In genomic region chr17:7238418-7239090, GRCh38 we compare ENCODE assay signal across 8 cellular contexts. TPM values are rescaled to one million over a fixed set of nuclear protein-coding genes. Genes with fewer than 3 reads are reported as not detected.
DNase-seq lines count a peak whose midpoint lies in the region; ATAC-seq and TF ChIP-seq lines count a peak whose summit lies in the region.

No MANE protein-coding gene starts in this region.

- peak overlapping the region; percentile 92 for H3K27ac ChIP-seq in RWPE2 (ENCODE audit: poor library complexity, severe bottlenecking)
- H3K27ac ChIP-seq in duodenal mucosa (ENCODE audit: low read depth, low read length) = peak overlapping the region; percentile 79
- peak overlapping the region; percentile 20 to 66 for H3K27ac ChIP-seq in aorta (ENCODE audit: low read depth in 1 of 2, low read length in 2 of 2)

- 1% methylated on average over 28 to 39 of the region's 39 CpGs for WGBS in aorta, 2 donors

- H3K4me1 ChIP-seq in RWPE2 (ENCODE audit: insufficient read depth, poor library complexity, severe bottlenecking) = peaks cover 4% of the 10 kb centered on the region
- peaks cover 51 to 52% of the 10 kb centered on the region in 2 donors for H3K4me1 ChIP-seq in duodenal mucosa (ENCODE audit: control insufficient read depth in 1 of 2, insufficient read depth in 2 of 2, low read length in 2 of 2)
- peaks cover 42% of the 10 kb centered on the region for H3K4me1 ChIP-seq in mucosa of stomach (ENCODE audit: control insufficient read depth, insufficient read depth, low read length)
- peaks cover 0 to 3% of the 10 kb centered on the region in 2 donors for H3K4me1 ChIP-seq in aorta (ENCODE audit: control insufficient read depth in 1 of 2, insufficient read depth in 2 of 2, low read length in 2 of 2)

- intact Hi-C loops in aorta (cut with DNase I) (no loop called here), sciatic nerve (cut with DNase I) (no loop called here)

- peak; percentile 17 for TF ChIP-seq POLR2A in GM18951 (IDR thresholded peaks at IDR 0.05; ENCODE audit: extremely low read depth, insufficient read depth, insufficient read length)

- H3K36me3 ChIP-seq in RWPE2 (ENCODE audit: low read depth) (peaks cover 36% of the 10 kb centered on the region), duodenal mucosa (ENCODE audit: control insufficient read depth in 1 of 2, insufficient read depth in 2 of 2, low read length in 2 of 2) (peaks cover 16 to 30% of the 10 kb centered on the region in 2 donors), mucosa of stomach (ENCODE audit: control insufficient read depth, insufficient read depth, low read length) (peaks cover 5% of the 10 kb centered on the region), aorta (ENCODE audit: control insufficient read depth in 1 of 2, insufficient read depth in 2 of 2, low read length in 1 of 2) (no peaks in the 10 kb centered on the region)

- in situ Hi-C loops in GM18951 (cut with MboI; ENCODE audit: low sequenced_read_pairs, unreplicated experiment) = no loop called here

- peak overlapping the region; percentile 60 for H3K4me3 ChIP-seq in RWPE2 (ENCODE audit: severe bottlenecking)
- H3K4me3 ChIP-seq in duodenal mucosa (ENCODE audit: low read depth in 1 of 2, low read length in 2 of 2) = peak overlapping the region; percentile 90 to 94
- peak overlapping the region; percentile 69 for H3K4me3 ChIP-seq in mucosa of stomach (ENCODE audit: low read length)
- H3K4me3 ChIP-seq in aorta (ENCODE audit: low read length in 2 of 2) = peak overlapping the region; percentile 93 to 96

- H3K9ac ChIP-seq in duodenal mucosa (ENCODE audit: low read depth in 1 of 2, low read length in 2 of 2) (peak overlapping the region; percentile 78 to 92), mucosa of stomach (ENCODE audit: low read length) (peak overlapping the region; percentile 93)

- DNase-seq in RWPE2 (ENCODE audit: low spot score) = no peak
- peak in 1 of 2 donors; percentile 57 for DNase-seq in aorta
- DNase-seq in NOMO-1 treated with dmso at 0.1 percent for 144 hours (lab: John Stamatoyannopoulos, UW; ENCODE audit: unreplicated experiment) = no peak
- DNase-seq in sciatic nerve (ENCODE audit: low spot score) = no peak
- no peak for DNase-seq in GF-D8 (lab: John Stamatoyannopoulos, UW)

- H3K9me3 ChIP-seq in RWPE2 (ENCODE audit: severe bottlenecking) (no peaks in the 10 kb centered on the region), duodenal mucosa (ENCODE audit: control insufficient read depth in 1 of 2, low read length in 2 of 2) (no peaks in the 10 kb centered on the region), mucosa of stomach (ENCODE audit: control insufficient read depth, low read length) (no peaks in the 10 kb centered on the region), aorta (ENCODE audit: control insufficient read depth, low read length) (no peaks in the 10 kb centered on the region)

- H3K27me3 ChIP-seq in RWPE2 (ENCODE audit: insufficient read depth, poor library complexity, severe bottlenecking) (no peaks in the 10 kb centered on the region), duodenal mucosa (ENCODE audit: control insufficient read depth in 1 of 2, insufficient read depth in 2 of 2, low read length in 2 of 2) (no peaks in the 10 kb centered on the region), mucosa of stomach (ENCODE audit: control insufficient read depth, insufficient read depth, low read length) (no peaks in the 10 kb centered on the region), aorta (ENCODE audit: control insufficient read depth in 1 of 2, insufficient read depth in 2 of 2, low read length in 1 of 2) (no peaks in the 10 kb centered on the region)

- no peak for TF ChIP-seq CTCF in RWPE2 (IDR thresholded peaks at IDR 0.05; ENCODE audit: poor library complexity, severe bottlenecking)

- ATAC-seq in RWPE2 (ENCODE audit: low read depth) (no peak), aorta (ENCODE audit: low FRiP score) (no peak), sciatic nerve (no peak)

RNA-seq across cellular contexts. Expression of gene PHF23, which starts 0.7 kb away (rescaled TPM):
- total RNA-seq in aorta (10 to 100 TPM; 24.4 to 30.8 TPM), sciatic nerve (23.8 TPM)
- polyA plus RNA-seq in aorta = 10 to 100 TPM; 19.2 to 28.4 TPM

RNA-seq across cellular contexts. Expression of gene GABARAP, which starts 3.7 kb away (rescaled TPM):
- total RNA-seq in aorta (100 to 1,000 TPM; 405 to 430 TPM), sciatic nerve (397 TPM)
- 100 to 1,000 TPM; 801 to 895 TPM for polyA plus RNA-seq in aorta

RNA-seq across cellular contexts. Expression of gene DVL2, which starts 4.2 kb away (rescaled TPM):
- total RNA-seq in aorta (10 to 100 TPM; 25.2 to 45.6 TPM), sciatic nerve (49.1 TPM)
- 10 to 100 TPM; 10.0 to 25.0 TPM for polyA plus RNA-seq in aorta

RNA-seq across cellular contexts. Expression of gene CTDNEP1, which starts 13.0 kb away (rescaled TPM):
- total RNA-seq in aorta (100 to 1,000 TPM in 1 of 2 donors, 10 to 100 TPM in 1; 92.9 to 105 TPM), sciatic nerve (82.0 TPM)
- 100 to 1,000 TPM; 112 to 113 TPM for polyA plus RNA-seq in aorta

RNA-seq across cellular contexts. Expression of gene ELP5, which starts 13.5 kb away (rescaled TPM):
- total RNA-seq in aorta (10 to 100 TPM; 26.6 to 31.0 TPM), sciatic nerve (26.7 TPM)
- 10 to 100 TPM; 26.7 to 51.1 TPM for polyA plus RNA-seq in aorta
